19 cellular contexts compared by ENCODE assay signal in genomic region chr4:147789596-147789995, GRCh38. TPM values are rescaled to one million over a fixed set of nuclear protein-coding genes. Genes with fewer than 3 reads are reported as not detected.
DNase-seq lines count a peak whose midpoint lies in the region; ATAC-seq, FAIRE-seq and TF ChIP-seq lines count a peak whose summit lies in the region.
"Had no signal": no experiment of that assay in that cellular context is flagged by ENCODE, and none has a peak within 500 bp of the region (broad histone marks: within the 10 kb centered on the region; RNA-seq: fewer than 3 reads in every experiment).

No MANE protein-coding gene starts in this region.

- CTCF ChIA-PET in GM12878 (lab: Yijun Ruan, JAX): interaction anchor here (1.7 to 5.6 kb wide), 5 partner anchors 9 to 81 kb away, joined by 4 to 81 read pairs (median 8); no protein-coding TSS in a partner anchor
- CTCF ChIA-PET in activated CD8-positive, alpha-beta T cell treated with anti-CD3 and anti-CD28 coated beads, Interleukin-2, amount 10 ng/mL, durations not matched to agents 7 days and 5 days (lab: Charles Lee): interaction anchor here (1.1 to 2.2 kb wide), 3 partner anchors 10 to 81 kb away, joined by 3 to 18 read pairs (median 5); no protein-coding TSS in a partner anchor

- H3K4me1 ChIP-seq in GM12878 (ENCODE audit: control insufficient read depth, insufficient read depth, low read length): peaks cover 61% of the 10 kb centered on the region
- H3K4me1 ChIP-seq in parathyroid adenoma: peaks cover 14% of the 10 kb centered on the region
- H3K4me1 ChIP-seq in vagina: peaks cover 66% of the 10 kb centered on the region
- H3K4me1 ChIP-seq: right lobe of liver had no signal

- H3K27ac Mint-ChIP-seq in activated CD8-positive, alpha-beta T cell treated with anti-CD3 and anti-CD28 coated beads, Interleukin-2, amount 10 ng/mL, durations not matched to agents 7 days and 5 days: no peak overlapping the region
- H3K27ac Mint-ChIP-seq: activated CD4-positive, alpha-beta T cell treated with anti-CD3 and anti-CD28 coated beads, Interleukin-2, amount 10 ng/mL, durations not matched to agents 7 days and 5 days; activated naive CD8-positive, alpha-beta T cell; activated T-helper 17 cell treated with anti-CD3 and anti-CD28 coated beads, Interleukin-2, amount 50 U/mL, for 72 hours had no signal

- H3K79me2 ChIP-seq in GM12878 (ENCODE audit: control insufficient read depth, insufficient read depth, low read length) (peaks cover 81% of the 10 kb centered on the region), parathyroid adenoma (peaks cover 2% of the 10 kb centered on the region)

- TF ChIP-seq RAD21 in GM12878 (IDR thresholded peaks at IDR 0.05; ENCODE audit: insufficient read depth, low read depth, low read length): no peak

- POLR2A ChIA-PET in GM12878 (lab: Charles Lee): interaction anchor here (0.5 to 1.6 kb wide), 8 partner anchors 8 to 168 kb away, joined by 3 to 13 read pairs (median 6); partner anchors contain the start of gene PRMT9
- POLR2A ChIA-PET in activated CD8-positive, alpha-beta T cell treated with anti-CD3 and anti-CD28 coated beads, Interleukin-2, amount 10 ng/mL, durations not matched to agents 7 days and 5 days (lab: Charles Lee): interaction anchor here (1.5 kb wide), 1 partner anchor 106 kb away, joined by 4 read pairs; the partner anchor contains the start of gene PRMT9

- H3K4me3 ChIP-seq in GM12878 (no peak overlapping the region), parathyroid adenoma (ENCODE audit: low read depth, low read length) (no peak overlapping the region), vagina (no peak overlapping the region)
- H3K4me3 ChIP-seq: right lobe of liver, SJCRH30, testis had no signal

- H3K27me3 ChIP-seq in GM12878 (replicated peaks in 1 of 2; ENCODE audit: control insufficient read depth in 2 of 2, insufficient read depth in 2 of 2, low read length in 1 of 2) (no peaks in the 10 kb centered on the region), parathyroid adenoma (ENCODE audit: control insufficient read depth, insufficient read depth, low read length) (no peaks in the 10 kb centered on the region), vagina (no peaks in the 10 kb centered on the region)
- H3K27me3 ChIP-seq: right lobe of liver, SJCRH30, testis had no signal

- 100% methylated on average over 2 of the region's 2 CpGs for WGBS in GM12878 (ENCODE audit: insufficient coverage, insufficient replicate concordance, low lambda C conversion rate, missing lambda C conversion rate)

- no peaks in the 10 kb centered on the region for H3K27me3 Mint-ChIP-seq in activated CD8-positive, alpha-beta T cell treated with anti-CD3 and anti-CD28 coated beads, Interleukin-2, amount 10 ng/mL, durations not matched to agents 7 days and 5 days (ENCODE audit: low read depth)
- H3K27me3 Mint-ChIP-seq: activated CD4-positive, alpha-beta T cell treated with anti-CD3 and anti-CD28 coated beads, Interleukin-2, amount 10 ng/mL, durations not matched to agents 7 days and 5 days; activated naive CD8-positive, alpha-beta T cell; activated T-helper 17 cell treated with anti-CD3 and anti-CD28 coated beads, Interleukin-2, amount 50 U/mL, for 72 hours had no signal

- FAIRE-seq in GM19239 (lab: Jason Lieb, UNC): peak; percentile 8
- FAIRE-seq in GM12878 (lab: Jason Lieb, UNC): peak; percentile 41
- FAIRE-seq: HepG2, kidney had no signal

- TF ChIP-seq EP300 in GM12878 (IDR thresholded peaks at IDR 0.05; ENCODE audit: borderline replicate concordance in 1 of 2, control insufficient read depth in 1 of 2, low read depth in 2 of 2, low read length in 2 of 2): no peak

- no peaks in the 10 kb centered on the region for H3K9me3 Mint-ChIP-seq in activated CD8-positive, alpha-beta T cell treated with anti-CD3 and anti-CD28 coated beads, Interleukin-2, amount 10 ng/mL, durations not matched to agents 7 days and 5 days (ENCODE audit: insufficient read depth)
- H3K9me3 Mint-ChIP-seq: activated CD4-positive, alpha-beta T cell treated with anti-CD3 and anti-CD28 coated beads, Interleukin-2, amount 10 ng/mL, durations not matched to agents 7 days and 5 days; activated T-helper 17 cell treated with anti-CD3 and anti-CD28 coated beads, Interleukin-2, amount 50 U/mL, for 72 hours had no signal

- H3K4me3 Mint-ChIP-seq in activated CD8-positive, alpha-beta T cell treated with anti-CD3 and anti-CD28 coated beads, Interleukin-2, amount 10 ng/mL, durations not matched to agents 7 days and 5 days: no peak overlapping the region
- H3K4me3 Mint-ChIP-seq: activated CD4-positive, alpha-beta T cell treated with anti-CD3 and anti-CD28 coated beads, Interleukin-2, amount 10 ng/mL, durations not matched to agents 7 days and 5 days; activated naive CD8-positive, alpha-beta T cell; activated T-helper 17 cell treated with anti-CD3 and anti-CD28 coated beads, Interleukin-2, amount 50 U/mL, for 72 hours had no signal

- no peaks in the 10 kb centered on the region for H3K36me3 Mint-ChIP-seq in activated CD8-positive, alpha-beta T cell treated with anti-CD3 and anti-CD28 coated beads, Interleukin-2, amount 10 ng/mL, durations not matched to agents 7 days and 5 days (ENCODE audit: low read depth)
- H3K36me3 Mint-ChIP-seq: activated naive CD8-positive, alpha-beta T cell had no signal

- H3K36me3 ChIP-seq in GM12878 (ENCODE audit: control insufficient read depth in 2 of 2, insufficient read depth in 2 of 2, low read length in 1 of 2) (no peaks in the 10 kb centered on the region; a peak in 1 of 4 replicates), parathyroid adenoma (ENCODE audit: control insufficient read depth, insufficient read depth, low read length) (no peaks in the 10 kb centered on the region), vagina (no peaks in the 10 kb centered on the region)
- H3K36me3 ChIP-seq: right lobe of liver, SJCRH30 had no signal

- DNase-seq in GM19239 (ENCODE audit: insufficient read length, low spot score): no peak
- DNase-seq in GM12878 (ENCODE audit: low read depth, low spot score): no peak
- DNase-seq in vagina (ENCODE audit: extremely low spot score in 2 of 2): no peak
- DNase-seq in activated CD8-positive, alpha-beta T cell treated with anti-CD3 and anti-CD28 coated beads, Interleukin-2, amount 10 ng/mL, durations not matched to agents 7 days and 5 days: no peak
- DNase-seq in posterior cingulate gyrus: no peak
- DNase-seq: activated CD4-positive, alpha-beta T cell treated with anti-CD3 and anti-CD28 coated beads, Interleukin-2, amount 10 ng/mL, durations not matched to agents 7 days and 5 days; kidney; NCI-H1417; NCI-H526 treated with DMSO at 0.1 percent for 48 hours; nucleus accumbens; right lobe of liver; SJCRH30; T-helper 2 cell; testis had no signal

- H3K9me3 ChIP-seq in GM12878 (replicated peaks; ENCODE audit: control insufficient read depth, insufficient read depth, low read length) (no peaks in the 10 kb centered on the region), parathyroid adenoma (ENCODE audit: control insufficient read depth, low read length) (no peaks in the 10 kb centered on the region), vagina (no peaks in the 10 kb centered on the region)
- H3K9me3 ChIP-seq: right lobe of liver, SJCRH30, testis had no signal

- no peak for TF ChIP-seq CTCF in C4-2B (conservative IDR thresholded peaks at IDR 0.05)
- 0 out of 6 replicates have a peak, but pooled peaks of 1 of the 3 experiments have one; percentile 7 for TF ChIP-seq CTCF in GM12878 (IDR thresholded peaks at IDR 0.05 in 2 of 3, conservative IDR thresholded peaks at IDR 0.05 in 1 of 3; ENCODE audit: control insufficient read depth in 2 of 3, extremely low read depth in 1 of 3, insufficient read depth in 1 of 3, low read depth in 3 of 3, low read length in 3 of 3)
- no peak for TF ChIP-seq CTCF in parathyroid adenoma (IDR thresholded peaks at IDR 0.05)
- TF ChIP-seq CTCF in vagina (IDR thresholded peaks at IDR 0.05): no peak

- H3K27ac ChIP-seq in C4-2B (peak overlapping the region; percentile 58), GM12878 (ENCODE audit: control insufficient read depth, insufficient read depth) (peak overlapping the region; percentile 30), parathyroid adenoma (peak overlapping the region; percentile 47), vagina (no peak overlapping the region)
- H3K27ac ChIP-seq: right lobe of liver, SJCRH30 had no signal

- H3K9ac ChIP-seq in GM12878 (ENCODE audit: control insufficient read depth, insufficient read depth, low read length): no peak overlapping the region
- H3K9ac ChIP-seq in parathyroid adenoma: no peak overlapping the region

- no peak for TF ChIP-seq POLR2A in GM12878 (IDR thresholded peaks at IDR 0.05; ENCODE audit: low read depth, low read length)
- no peak for TF ChIP-seq POLR2A in vagina (IDR thresholded peaks at IDR 0.05)

- intact Hi-C loops in GM12878 (cut with micrococcal nuclease; ENCODE audit: unreplicated experiment) (loop anchor here (5.0 kb wide), 1 partner anchor 48 kb away; no protein-coding TSS in a partner anchor), vagina (cut with DNase I) (no loop called here), posterior cingulate gyrus (cut with DNase I) (no loop called here)

- SMC1A ChIA-PET in GM12878 (lab: Charles Lee; ENCODE audit: uncharacterized antibody, unreplicated experiment): interaction anchor here (0.6 to 2.6 kb wide), 17 partner anchors 8 to 76 kb away, joined by 3 to 23 read pairs (median 4); partner anchors contain the start of gene ARHGAP10

- RAD21 ChIA-PET in GM12878 (lab: Charles Lee; ENCODE audit: unreplicated experiment): interaction anchor here (0.6 to 3.2 kb wide), 11 partner anchors 10 to 81 kb away, joined by 3 to 21 read pairs (median 4); partner anchors contain the start of gene ARHGAP10

- no TSS peak for BruUV-seq in GM12878 (replicated peaks; lab: Mats Ljungman, UMichigan)

- no peak for ATAC-seq in GM12878
- ATAC-seq in activated CD8-positive, alpha-beta T cell treated with anti-CD3 and anti-CD28 coated beads, Interleukin-2, amount 10 ng/mL, durations not matched to agents 7 days and 5 days: no peak
- ATAC-seq: activated T-helper 17 cell treated with anti-CD3 and anti-CD28 coated beads, Interleukin-2, amount 50 U/mL, for 72 hours; HepG2 had no signal

- H3K4me2 ChIP-seq in GM12878 (ENCODE audit: control insufficient read depth, insufficient read depth) (no peak overlapping the region), parathyroid adenoma (ENCODE audit: low read length) (no peak overlapping the region)

- in situ Hi-C loops in GM12878 (cut with MboI): no loop called here

- no peaks in the 10 kb centered on the region for H4K20me1 ChIP-seq in GM12878 (ENCODE audit: control insufficient read depth, insufficient read depth)

- peaks cover 31% of the 10 kb centered on the region for H3K4me1 Mint-ChIP-seq in activated CD8-positive, alpha-beta T cell treated with anti-CD3 and anti-CD28 coated beads, Interleukin-2, amount 10 ng/mL, durations not matched to agents 7 days and 5 days (ENCODE audit: low read depth)

- H2AFZ ChIP-seq in GM12878 (ENCODE audit: control insufficient read depth, low read depth, low read length) (no peak overlapping the region), parathyroid adenoma (no peak overlapping the region)

RNA-seq across cellular contexts. Expression of gene ARHGAP10, which starts 57.7 kb away (rescaled TPM):
- 220 and 233 TPM in 2 replicates for total RNA-seq in GM12878 (2013; cell fraction: nucleolus; rRNA removed)
- total RNA-seq in GM12878 (2014; rRNA removed): 16.2 and 19.8 TPM in 2 replicates
- 20.9 and 23.2 TPM in 2 replicates for total RNA-seq in GM12878 (2014; rRNA removed; fragmentation: Illumina TruSeq; extraction: Trizol)
- 22.6 and 23.4 TPM in 2 replicates for total RNA-seq in GM12878 (2021)
- 17.2 TPM for polyA plus RNA-seq in GM12878 (2011; ENCODE audit: low read depth)
- polyA plus RNA-seq in GM12878 (2011; rRNA removed): 9.6 and 13.3 TPM in 2 replicates
- polyA plus RNA-seq in GM12878 (2011; cell fraction: cytosol; rRNA removed): 9.3 and 10.7 TPM in 2 replicates
- 19.6 and 20.4 TPM in 2 replicates for polyA plus RNA-seq in GM12878 (2011; cell fraction: nucleus; rRNA removed)
- 15.2 and 18.9 TPM in 2 replicates for polyA plus RNA-seq in GM12878 (2012)
- 17.7 and 18.2 TPM in 2 replicates for polyA plus RNA-seq in GM12878 (2014; fragmentation: Illumina TruSeq; extraction: Trizol)
- 1 to 10 TPM; 1.3 to 4.5 TPM for polyA plus RNA-seq in GM12878 (2014; fragmentation: Nextera tagmentation; extraction: Ambion mirVana)
- polyA plus RNA-seq in GM12878 (2014; rRNA removed): 14.2 and 14.5 TPM in 2 replicates
- 10 to 100 TPM; 24.0 to 25.8 TPM for polyA plus RNA-seq in GM12878 (2016; fragmentation: Nextera tagmentation; extraction: Ambion mirVana)
- 21.9 and 25.0 TPM in 2 replicates for polyA minus RNA-seq in GM12878 (2011; rRNA and poly(A)+ RNA removed)
- 6.1 and 7.2 TPM in 2 replicates for polyA minus RNA-seq in GM12878 (2011; cell fraction: cytosol; rRNA and poly(A)+ RNA removed)
- 46.3 and 78.8 TPM in 2 replicates for polyA minus RNA-seq in GM12878 (2011; cell fraction: nucleus; rRNA and poly(A)+ RNA removed)
- 55.5 TPM for total RNA-seq in vagina
- total RNA-seq in activated CD8-positive, alpha-beta T cell treated with anti-CD3 and anti-CD28 coated beads, Interleukin-2, amount 10 ng/mL, durations not matched to agents 7 days and 5 days: 1 to 10 TPM; 6.3 to 7.1 TPM
